In genomic region chr14:28599191-28599590, GRCh38 we compare ENCODE assay signal across 22 cellular contexts.
DNase-seq lines count a peak whose midpoint lies in the region; ATAC-seq and TF ChIP-seq lines count a peak whose summit lies in the region.
"Had no signal": no experiment of that assay in that cellular context is flagged by ENCODE, and none has a peak within 500 bp of the region (broad histone marks: within the 10 kb centered on the region; RNA-seq: fewer than 3 reads in every experiment).

No MANE protein-coding gene starts in this region.

- H3K27ac Mint-ChIP-seq in T-helper 2 cell treated with Interferon-gamma antibody and Interleukin-4, amounts not matched to agents 5 μg/mL and 100 μg/mL, for 36 hours = no peak overlapping the region
- H3K27ac Mint-ChIP-seq: CD14-positive monocyte; CD4-positive, alpha-beta memory T cell; CD4-positive, CD25-positive, alpha-beta regulatory T cell; CD8-positive, alpha-beta memory T cell had no signal

- H3K4me3 ChIP-seq in PC-3 (ENCODE audit: low read length) = no peak overlapping the region
- H3K4me3 ChIP-seq: BLaER1 had no signal

- no peaks in the 10 kb centered on the region for H3K36me3 Mint-ChIP-seq in T-helper 2 cell treated with Interferon-gamma antibody and Interleukin-4, amounts not matched to agents 5 μg/mL and 100 μg/mL, for 36 hours (ENCODE audit: low read depth)
- H3K36me3 Mint-ChIP-seq: CD14-positive monocyte; CD4-positive, alpha-beta memory T cell; CD8-positive, alpha-beta memory T cell had no signal

- TF ChIP-seq CTCF in PC-3 (conservative IDR thresholded peaks at IDR 0.05; ENCODE audit: low read depth, low read length) = no peak

- H3K4me3 Mint-ChIP-seq in T-helper 2 cell treated with Interferon-gamma antibody and Interleukin-4, amounts not matched to agents 5 μg/mL and 100 μg/mL, for 36 hours = no peak overlapping the region
- H3K4me3 Mint-ChIP-seq: CD14-positive monocyte; CD4-positive, alpha-beta memory T cell; CD4-positive, CD25-positive, alpha-beta regulatory T cell; CD8-positive, alpha-beta memory T cell had no signal

- no peaks in the 10 kb centered on the region for H3K4me1 Mint-ChIP-seq in T-helper 2 cell treated with Interferon-gamma antibody and Interleukin-4, amounts not matched to agents 5 μg/mL and 100 μg/mL, for 36 hours (ENCODE audit: low read depth)
- H3K4me1 Mint-ChIP-seq: CD14-positive monocyte; CD4-positive, alpha-beta memory T cell; CD4-positive, CD25-positive, alpha-beta regulatory T cell; CD8-positive, alpha-beta memory T cell had no signal

- H3K27me3 ChIP-seq in PC-3 (ENCODE audit: low read length) = no peaks in the 10 kb centered on the region
- H3K27me3 ChIP-seq: BE2C, BLaER1 had no signal

- no peaks in the 10 kb centered on the region for H4K20me1 ChIP-seq in PC-3 (ENCODE audit: low read length)
- H4K20me1 ChIP-seq: BLaER1 had no signal

- DNase-seq in HCEC 1CT = peak; percentile 30
- DNase-seq in PC-3 = peak; percentile 33
- DNase-seq in SK-N-DZ (ENCODE audit: low spot score) = no peak
- no peak for DNase-seq in T-helper 2 cell treated with Interferon-gamma antibody and Interleukin-4, amounts not matched to agents 5 μg/mL and 100 μg/mL, for 36 hours (ENCODE audit: low spot score)
- DNase-seq: 8988T; ACHN; BE2C; C1 segment of cervical spinal cord; CD4-positive, alpha-beta memory T cell; CD4-positive, CD25-positive, alpha-beta regulatory T cell; CD8-positive, alpha-beta memory T cell; COR-L47; DMS 273 treated with DMSO at 0.1 percent for 48 hours; DMS153; DMS53; DMS79; DND-41; EL; GF-D8 had no signal

- intact Hi-C loops in PC-3 (cut with micrococcal nuclease) = loop anchor here (5.0 kb wide), 1 partner anchor 217 kb away; no protein-coding TSS in a partner anchor

- BruUV-seq in PC-3 (replicated peaks; lab: Mats Ljungman, UMichigan) = no TSS peak

- POLR2A ChIA-PET in PC-3 (lab: Charles Lee; ENCODE audit: unreplicated experiment) = no interaction called here

- H3K4me2 ChIP-seq in PC-3 (ENCODE audit: low read length) = peak overlapping the region; percentile 9; the same call in 1 of the 2 replicates
- H3K4me2 ChIP-seq: BLaER1 had no signal

- H3K9me3 Mint-ChIP-seq in T-helper 2 cell treated with Interferon-gamma antibody and Interleukin-4, amounts not matched to agents 5 μg/mL and 100 μg/mL, for 36 hours = peaks cover 40% of the 10 kb centered on the region
- H3K9me3 Mint-ChIP-seq: CD14-positive monocyte had no signal

- H3K27ac ChIP-seq in PC-3 (ENCODE audit: low read length) = no peak overlapping the region
- H3K27ac ChIP-seq: BLaER1 had no signal

- H3K9me2 ChIP-seq in PC-3 (replicated peaks; ENCODE audit: low read length) = no peaks in the 10 kb centered on the region

- H3K4me1 ChIP-seq in PC-3 (ENCODE audit: insufficient read depth, low read length) = peaks cover 27% of the 10 kb centered on the region
- H3K4me1 ChIP-seq: BE2C, BLaER1 had no signal

- H3K9ac ChIP-seq in PC-3 (ENCODE audit: low read length) = no peak overlapping the region
- H3K9ac ChIP-seq: BLaER1 had no signal

- ATAC-seq in PC-3 = peak; percentile 56
- ATAC-seq in GM21423 (IDR thresholded peaks at IDR 0.05; ENCODE audit: unreplicated experiment) = no peak

- no peaks in the 10 kb centered on the region for H3K27me3 Mint-ChIP-seq in T-helper 2 cell treated with Interferon-gamma antibody and Interleukin-4, amounts not matched to agents 5 μg/mL and 100 μg/mL, for 36 hours (ENCODE audit: low read depth)
- H3K27me3 Mint-ChIP-seq: CD4-positive, alpha-beta memory T cell; CD4-positive, CD25-positive, alpha-beta regulatory T cell; CD8-positive, alpha-beta memory T cell had no signal

- H3K79me2 ChIP-seq in PC-3 (ENCODE audit: low read length) = no peaks in the 10 kb centered on the region

- no peaks in the 10 kb centered on the region for H3F3A ChIP-seq in PC-3 (ENCODE audit: low read length, unreplicated experiment)

- H3K9me3 ChIP-seq in PC-3 (ENCODE audit: low read length) = no peaks in the 10 kb centered on the region
- H3K9me3 ChIP-seq: BE2C, BLaER1 had no signal

- CTCF ChIA-PET in PC-3 (lab: Charles Lee) = no interaction called here

- no peak overlapping the region for H2AFZ ChIP-seq in PC-3 (ENCODE audit: low read length)

- no peaks in the 10 kb centered on the region for H3K36me3 ChIP-seq in PC-3 (ENCODE audit: low read depth, low read length)
- H3K36me3 ChIP-seq: BE2C, BLaER1 had no signal

Comparison
In these comparisons a context has a peak if more than half of its experiments do, and no peak if none do; other contexts are left out.
1. DNase-seq: peak in HCEC 1CT (single experiment) and PC-3 (single experiment); none in SK-N-DZ (single experiment) and T-helper 2 cell treated with Interferon-gamma antibody and Interleukin-4, amounts not matched to agents 5 μg/mL and 100 μg/mL, for 36 hours (single experiment).